13 cellular contexts compared by ENCODE assay signal in the genomic region with DNA sequence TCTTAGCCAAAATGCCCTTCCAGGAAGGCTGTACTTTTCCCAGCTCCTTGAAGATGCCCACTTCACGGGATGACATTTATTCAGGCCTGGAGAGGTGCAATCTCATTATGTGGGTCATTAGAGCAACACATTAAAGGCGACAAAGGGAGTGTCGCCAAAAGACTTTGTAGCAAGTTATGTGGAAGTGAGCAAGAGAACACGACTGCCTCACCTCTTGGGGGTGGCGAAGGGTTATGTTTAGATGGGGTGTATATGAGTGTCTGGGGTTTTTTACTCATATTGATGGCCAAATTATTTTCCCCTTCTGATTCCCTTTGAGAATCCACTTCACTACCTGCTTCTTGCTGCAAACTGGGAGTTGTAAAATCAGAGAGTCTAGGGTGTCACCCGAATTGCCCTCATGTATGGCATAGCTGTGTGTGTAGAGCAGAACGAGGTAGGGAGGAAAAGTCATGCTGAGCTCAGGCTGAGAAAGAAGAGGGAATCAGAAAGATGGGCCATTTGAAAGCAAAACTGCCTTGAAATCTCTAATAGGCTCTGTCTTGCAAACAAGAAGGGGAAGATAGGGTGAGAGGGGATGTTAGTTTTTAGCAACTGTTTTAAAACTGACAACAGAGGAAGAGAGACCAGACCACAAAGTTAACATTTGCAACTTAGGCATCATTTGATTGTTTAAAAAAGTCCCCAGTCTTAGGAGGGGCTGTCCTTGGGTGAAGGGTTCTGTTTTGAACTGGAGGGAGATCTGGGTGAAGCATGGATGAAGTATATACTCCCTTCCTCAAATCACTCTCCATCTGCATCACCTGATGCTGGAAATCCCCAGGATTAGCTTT.
DNase-seq lines count a peak whose midpoint lies in the region; ATAC-seq and TF ChIP-seq lines count a peak whose summit lies in the region.
"Had no signal": no experiment of that assay in that cellular context is flagged by ENCODE, and none has a peak within 500 bp of the region (broad histone marks: within the 10 kb centered on the region; RNA-seq: fewer than 3 reads in every experiment).

No MANE protein-coding gene starts in this region.

- peak overlapping the region; percentile 75 for H3K27ac Mint-ChIP-seq in CD8-positive, alpha-beta T cell
- H3K27ac Mint-ChIP-seq in T-cell = peak overlapping the region; percentile 73 to 81

- no peaks in the 10 kb centered on the region for H3K27me3 Mint-ChIP-seq in CD8-positive, alpha-beta T cell (ENCODE audit: low read depth)
- H3K27me3 Mint-ChIP-seq in T-cell = no peaks in the 10 kb centered on the region

- H3K4me3 Mint-ChIP-seq in CD8-positive, alpha-beta T cell = peak overlapping the region; percentile 24
- no peak overlapping the region for H3K4me3 Mint-ChIP-seq in T-cell

- H3K4me1 ChIP-seq in CD8-positive, alpha-beta T cell (ENCODE audit: insufficient read depth, low read length) = peaks cover 15% of the 10 kb centered on the region
- H3K4me1 ChIP-seq: testis had no signal

- intact Hi-C loops in CD8-positive, alpha-beta T cell (cut with DNase I, micrococcal nuclease) = loop anchor here in 1 of 2 experiments (2.0 kb wide), 1 partner anchor 15 kb away; no protein-coding TSS in a partner anchor

- no peaks in the 10 kb centered on the region for H3K36me3 Mint-ChIP-seq in CD8-positive, alpha-beta T cell
- no peaks in the 10 kb centered on the region for H3K36me3 Mint-ChIP-seq in T-cell

- POLR2A ChIA-PET in CD8-positive, alpha-beta T cell (lab: Charles Lee) = interaction anchor here (1.4 kb wide), 1 partner anchor 16 kb away, joined by 4 read pairs; no protein-coding TSS in a partner anchor
- POLR2A ChIA-PET in T-cell (lab: Charles Lee) = no interaction called here

- H3K9me3 Mint-ChIP-seq in CD8-positive, alpha-beta T cell = no peaks in the 10 kb centered on the region
- no peaks in the 10 kb centered on the region for H3K9me3 Mint-ChIP-seq in T-cell

- no peaks in the 10 kb centered on the region for H3K27me3 ChIP-seq in CD8-positive, alpha-beta T cell (ENCODE audit: insufficient read depth, low read length)
- H3K27me3 ChIP-seq: testis had no signal

- no peaks in the 10 kb centered on the region for H3K9me3 ChIP-seq in CD8-positive, alpha-beta T cell (ENCODE audit: low read length)
- H3K9me3 ChIP-seq: testis had no signal

- ATAC-seq in CD8-positive, alpha-beta T cell = peak; percentile 55
- peak; percentile 73 for ATAC-seq in GM19035 (IDR thresholded peaks at IDR 0.05; ENCODE audit: unreplicated experiment)
- peak; percentile 75 for ATAC-seq in HG02852 (IDR thresholded peaks at IDR 0.05; ENCODE audit: unreplicated experiment)
- ATAC-seq in T-cell (replicated peaks in 1 of 4) = peak in 3 of 4 experiments; percentile 41 to 80 (median 61)
- ATAC-seq in SK-N-SH treated with all-trans-retinoic acid at 6 μM for 48 hours = no peak
- ATAC-seq: HCT116 had no signal

- DNase-seq in CD8-positive, alpha-beta T cell = no peak
- DNase-seq in T-cell (peak in 1 of 34 experiments; percentile 3), AG08396 (ENCODE audit: low spot score) (no peak), mucosa of gallbladder (ENCODE audit: low spot score) (no peak)
- DNase-seq in stimulated activated CD4-positive, alpha-beta T cell treated with anti-CD3 and anti-CD28 coated beads, Interleukin-4, amount 100 ng/mL, for 4 hours = no peak
- DNase-seq: activated gamma-delta T cell treated with Interleukin-2 at 50 U/mL for 16 hours, NCI-H2081 treated with DMSO at 0.1 percent for 48 hours, testis had no signal

- H3K27ac ChIP-seq in CD8-positive, alpha-beta T cell (ENCODE audit: low read depth, low read length) = no peak overlapping the region
- H3K27ac ChIP-seq: C4-2B, testis had no signal

- no peaks in the 10 kb centered on the region for H3K36me3 ChIP-seq in CD8-positive, alpha-beta T cell (ENCODE audit: insufficient read depth, low read length)

- no peak overlapping the region for H3K4me3 ChIP-seq in CD8-positive, alpha-beta T cell (ENCODE audit: low read depth, low read length)
- H3K4me3 ChIP-seq: testis had no signal

- peaks cover 30% of the 10 kb centered on the region for H3K4me1 Mint-ChIP-seq in CD8-positive, alpha-beta T cell (ENCODE audit: low read depth)
- peaks cover 23 to 31% (median 23%) of the 10 kb centered on the region in 3 donors for H3K4me1 Mint-ChIP-seq in T-cell

- CTCF ChIA-PET in CD8-positive, alpha-beta T cell (lab: Charles Lee) = interaction anchor here (0.6 to 1.7 kb wide), 5 partner anchors 12 to 86 kb away, joined by 3 to 6 read pairs (median 4); no protein-coding TSS in a partner anchor
- CTCF ChIA-PET in T-cell (lab: Charles Lee) = interaction anchor here in 1 of 2 donors (0.7 kb wide), 1 partner anchor 1878 kb away, joined by 3 read pairs; no protein-coding TSS in a partner anchor

- TF ChIP-seq CTCF in CD8-positive, alpha-beta T cell (IDR thresholded peaks at IDR 0.05) = no peak

TF ChIP-seq in SK-N-SH treated with all-trans-retinoic acid at 6 μM for 48 hours, 23 proteins besides CTCF, POLR2A, EP300 and RAD21:
- TF ChIP-seq ZFP30 (CRISPR knock-in tag; IDR thresholded peaks at IDR 0.05) (no peak), SNAI2 (CRISPR knock-in tag; IDR thresholded peaks at IDR 0.05) (no peak), ESRRG (CRISPR knock-in tag; IDR thresholded peaks at IDR 0.05) (no peak), CSDC2 (CRISPR knock-in tag; IDR thresholded peaks at IDR 0.05) (no peak), TOX (CRISPR knock-in tag; IDR thresholded peaks at IDR 0.05; ENCODE audit: borderline replicate concordance) (no peak), ARNTL (CRISPR knock-in tag; IDR thresholded peaks at IDR 0.05; ENCODE audit: borderline replicate concordance, low read depth) (no peak), ISL1 (CRISPR knock-in tag; IDR thresholded peaks at IDR 0.05) (no peak), ZNF70 (CRISPR knock-in tag; IDR thresholded peaks at IDR 0.05) (no peak), ZNF565 (CRISPR knock-in tag; conservative IDR thresholded peaks at IDR 0.05; ENCODE audit: low read depth) (no peak), ZFP3 (CRISPR knock-in tag; IDR thresholded peaks at IDR 0.05) (no peak)
- TF ChIP-seq, protein P1, sequence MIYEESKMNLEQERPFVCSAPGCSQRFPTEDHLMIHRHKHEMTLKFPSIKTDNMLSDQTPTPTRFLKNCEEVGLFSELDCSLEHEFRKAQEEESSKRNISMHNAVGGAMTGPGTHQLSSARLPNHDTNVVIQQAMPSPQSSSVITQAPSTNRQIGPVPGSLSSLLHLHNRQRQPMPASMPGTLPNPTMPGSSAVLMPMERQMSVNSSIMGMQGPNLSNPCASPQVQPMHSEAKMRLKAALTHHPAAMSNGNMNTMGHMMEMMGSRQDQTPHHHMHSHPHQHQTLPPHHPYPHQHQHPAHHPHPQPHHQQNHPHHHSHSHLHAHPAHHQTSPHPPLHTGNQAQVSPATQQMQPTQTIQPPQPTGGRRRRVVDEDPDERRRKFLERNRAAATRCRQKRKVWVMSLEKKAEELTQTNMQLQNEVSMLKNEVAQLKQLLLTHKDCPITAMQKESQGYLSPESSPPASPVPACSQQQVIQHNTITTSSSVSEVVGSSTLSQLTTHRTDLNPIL (CRISPR knock-in tag; IDR thresholded peaks at IDR 0.05; ENCODE audit: low read depth) = no peak
